8 cellular contexts compared by ENCODE assay signal in genomic region chr6:18990313-18990978, GRCh38.
DNase-seq lines count a peak whose midpoint lies in the region; ATAC-seq and TF ChIP-seq lines count a peak whose summit lies in the region.

No MANE protein-coding gene starts in this region.

- peak overlapping the region in 3 of 12 donors; percentile 8 to 11 (median 11) for H3K4me3 ChIP-seq in heart left ventricle
- H3K4me3 ChIP-seq in psoas muscle = no peak overlapping the region

- CTCF ChIA-PET in HEK293T (lab: Yijun Ruan, JAX) = interaction anchor here (0.6 to 1.6 kb wide), 6 partner anchors 7 to 866 kb away, joined by 3 to 5 read pairs (median 3); no protein-coding TSS in a partner anchor

- ATAC-seq in heart left ventricle = peak in 3 of 4 donors; percentile 62 to 75 (median 74)
- ATAC-seq in psoas muscle = peak in 3 of 4 donors; percentile 62 to 74 (median 68)

- POLR2A ChIA-PET in HEK293T (lab: Yijun Ruan, JAX) = no interaction called here

- no peak overlapping the region for H3K27ac ChIP-seq in heart left ventricle
- H3K27ac ChIP-seq in psoas muscle = no peak overlapping the region

- TF ChIP-seq CTCF in heart left ventricle (IDR thresholded peaks at IDR 0.05) (peak; percentile 42 to 75 (median 58)), psoas muscle (IDR thresholded peaks at IDR 0.05) (peak; percentile 39)

- H3K4me1 ChIP-seq in heart left ventricle = peaks cover 0 to 7% (median 0%) of the 10 kb centered on the region in 12 donors
- no peaks in the 10 kb centered on the region for H3K4me1 ChIP-seq in psoas muscle

- WGBS in heart left ventricle, 4 donors = 32 to 35% (median 34%) methylated on average over 20 of the region's 20 CpGs
- 37% methylated on average over 20 of the region's 20 CpGs for WGBS in psoas muscle, 3 donors

- peaks cover 0 to 5% (median 0%) of the 10 kb centered on the region in 12 donors for H3K9me3 ChIP-seq in heart left ventricle
- H3K9me3 ChIP-seq in psoas muscle = no peaks in the 10 kb centered on the region

- no peaks in the 10 kb centered on the region for H3K36me3 ChIP-seq in heart left ventricle
- H3K36me3 ChIP-seq in psoas muscle (ENCODE audit: insufficient read depth in 1 of 2, low read depth in 1 of 2) = no peaks in the 10 kb centered on the region

- H3K27me3 ChIP-seq in heart left ventricle (no peaks in the 10 kb centered on the region), psoas muscle (ENCODE audit: insufficient read depth in 3 of 3, low read length in 2 of 3) (no peaks in the 10 kb centered on the region)

- peak; percentile 1 for DNase-seq in activated T-cell treated with anti-CD3 and anti-CD28 coated beads for 24 hours (ENCODE audit: low read depth)
- no peak for DNase-seq in activated T-cell treated with anti-CD3 and anti-CD28 coated beads, Interleukin-2, amount 50 U/mL, for 1 hour
- DNase-seq in HEK293T (ENCODE audit: extremely low spot score) = peak; percentile 79
- peak; percentile 88 for DNase-seq in NCI-H146 (lab: John Stamatoyannopoulos, UW)
- peak; percentile 69 for DNase-seq in activated CD8-positive, alpha-beta memory T cell treated with anti-CD3 and anti-CD28 coated beads, Interleukin-2, amount 50 U/mL, for 48 hours
- peak; percentile 64 to 80 (median 74) for DNase-seq in heart left ventricle
- peak; percentile 49 to 75 for DNase-seq in psoas muscle
- DNase-seq in NK-92 treated with Interleukin-12 subunit alpha and Interleukin-12 subunit beta, amount 100 ng/mL, for 24 hours (lab: John Stamatoyannopoulos, UW) = no peak

- intact Hi-C loops in heart left ventricle (cut with DNase I) = loop anchor here in 3 of 10 donors (10.0 kb wide), 2 partner anchors 864 to 1064 kb away; no protein-coding TSS in a partner anchor
- intact Hi-C loops in psoas muscle (cut with DNase I) = loop anchor here in 1 of 2 donors (10.0 kb wide), 2 partner anchors 864 to 1064 kb away; no protein-coding TSS in a partner anchor

- no peak for TF ChIP-seq POLR2A in heart left ventricle (IDR thresholded peaks at IDR 0.05)

TF ChIP-seq in HEK293T, 16 proteins besides CTCF, POLR2A, EP300 and RAD21:
- TF ChIP-seq BHLHE40 (IDR thresholded peaks at IDR 0.05; ENCODE audit: borderline replicate concordance) (no peak), ELF4 (IDR thresholded peaks at IDR 0.05) (no peak), ARNT (IDR thresholded peaks at IDR 0.05) (no peak), L3MBTL2 (conservative IDR thresholded peaks at IDR 0.05) (no peak), PKNOX1 (IDR thresholded peaks at IDR 0.05) (no peak), HDGF (IDR thresholded peaks at IDR 0.05; ENCODE audit: borderline replicate concordance) (no peak), FOXM1 (IDR thresholded peaks at IDR 0.05; ENCODE audit: borderline replicate concordance) (no peak), NFRKB (IDR thresholded peaks at IDR 0.05) (no peak), FOXK2 (IDR thresholded peaks at IDR 0.05) (no peak), SUZ12 (IDR thresholded peaks at IDR 0.05) (no peak), FOXA1 (IDR thresholded peaks at IDR 0.05) (no peak), CTBP1 (IDR thresholded peaks at IDR 0.05; ENCODE audit: borderline replicate concordance) (no peak)

Comparison
In these comparisons a context has a peak if more than half of its experiments do, and no peak if none do; other contexts are left out.
1. DNase-seq: peak in activated T-cell treated with anti-CD3 and anti-CD28 coated beads for 24 hours (single experiment), HEK293T (single experiment), NCI-H146 (single experiment), activated CD8-positive, alpha-beta memory T cell treated with anti-CD3 and anti-CD28 coated beads, Interleukin-2, amount 50 U/mL, for 48 hours (single experiment), heart left ventricle (5 of 5) and psoas muscle (2 of 2); none in activated T-cell treated with anti-CD3 and anti-CD28 coated beads, Interleukin-2, amount 50 U/mL, for 1 hour (single experiment) and NK-92 treated with Interleukin-12 subunit alpha and Interleukin-12 subunit beta, amount 100 ng/mL, for 24 hours (single experiment).